In genomic region chr1:205992218-205992882, GRCh38 we compare ENCODE assay signal across 12 cellular contexts. TPM values are rescaled to one million over a fixed set of nuclear protein-coding genes. Genes with fewer than 3 reads are reported as not detected.
"Had no signal": no experiment of that assay in that cellular context is flagged by ENCODE, and none has a peak within 500 bp of the region (broad histone marks: within the 10 kb centered on the region; RNA-seq: fewer than 3 reads in every experiment).

No MANE protein-coding gene starts in this region.

- H3K27ac ChIP-seq: GM23248, HL-60, KMS-11 had no signal

- H3K9me3 ChIP-seq: HAP-1 had no signal

- ATAC-seq: HCT116, HepG2 had no signal

- DNase-seq: GM23248, GOT3, H7, HFFc6, KBM-7 had no signal

- H3K4me1 ChIP-seq: HAP-1 had no signal

- H3K4me3 ChIP-seq: GM23248, HAP-1 had no signal

RNA-seq across cellular contexts. Expression of gene RAB7B, which starts 10.8 kb away (rescaled TPM):
- total RNA-seq: H7 had no signal
- polyA plus RNA-seq: IgD-negative memory B cell had no signal

RNA-seq across cellular contexts. Expression of gene CTSE, which starts 31.3 kb away (rescaled TPM):
- total RNA-seq: GM23248, H4, H7, HFFc6 had no signal
- polyA plus RNA-seq: GM23248, IgD-negative memory B cell had no signal

RNA-seq across cellular contexts. Expression of gene SLC26A9, which starts 49.1 kb away (rescaled TPM):
- total RNA-seq: GM23248, H4, H7, HFFc6 had no signal
- polyA plus RNA-seq: GM23248, IgD-negative memory B cell had no signal
